Comparison of ENCODE assay signal across 17 cellular contexts in the genomic region with DNA sequence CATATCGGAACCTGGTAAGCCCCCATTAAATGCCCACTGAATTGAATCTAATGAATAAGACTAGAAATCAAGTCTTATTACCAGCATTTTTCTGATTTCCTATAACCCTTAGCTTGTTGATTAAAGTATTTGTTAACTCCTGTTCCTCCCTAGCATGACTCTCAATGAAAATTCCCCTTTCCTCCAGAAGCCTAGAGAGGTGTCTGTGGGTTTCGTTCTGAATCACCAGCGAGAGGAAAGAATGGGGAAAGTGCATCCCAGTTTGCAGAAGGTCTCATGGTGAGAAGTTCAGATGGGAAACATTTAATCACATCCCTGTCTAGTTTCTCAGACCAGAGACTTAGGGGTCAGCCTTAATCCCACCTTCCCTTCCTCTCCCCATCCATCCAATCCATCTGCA. TPM values are rescaled to one million over a fixed set of nuclear protein-coding genes. Genes with fewer than 3 reads are reported as not detected.
"Had no signal": no experiment of that assay in that cellular context is flagged by ENCODE, and none has a peak within 500 bp of the region (broad histone marks: within the 10 kb centered on the region; RNA-seq: fewer than 3 reads in every experiment).

No MANE protein-coding gene starts in this region.

- H3K27me3 ChIP-seq: adrenal gland, neutrophil, vagina had no signal

- H2AFZ ChIP-seq: hepatocyte had no signal

- H3K4me1 ChIP-seq: adrenal gland, vagina had no signal

- H3K36me3 ChIP-seq: adrenal gland, left ventricle myocardium inferior, neutrophil, tibial nerve, vagina had no signal

- ATAC-seq: activated CD4-positive, CD25-positive, alpha-beta regulatory T cell treated with anti-CD3 and anti-CD28 coated beads, Interleukin-2, amount 50 U/mL, for 24 hours; activated CD8-positive, alpha-beta T cell treated with anti-CD3 and anti-CD28 coated beads, Interleukin-2, amount 10 ng/mL, durations not matched to agents 7 days and 5 days; SK-N-SH treated with all-trans-retinoic acid at 6 μM for 48 hours had no signal

- H3K27ac Mint-ChIP-seq: activated CD8-positive, alpha-beta T cell treated with anti-CD3 and anti-CD28 coated beads, Interleukin-2, amount 10 ng/mL, durations not matched to agents 7 days and 5 days had no signal

- H3K9me3 ChIP-seq: adrenal gland, left ventricle myocardium inferior, neutrophil, tibial nerve, vagina had no signal

- H3K4me3 ChIP-seq: adrenal gland, coronary artery, hepatocyte, left ventricle myocardium inferior, tibial nerve, vagina had no signal

- H3K27ac ChIP-seq: adrenal gland, coronary artery, hepatocyte, left ventricle myocardium inferior, neutrophil, tibial nerve, vagina had no signal

- H3K4me2 ChIP-seq: hepatocyte had no signal

- DNase-seq: activated CD8-positive, alpha-beta memory T cell treated with anti-CD3 and anti-CD28 coated beads, Interleukin-2, amount 50 U/mL, for 48 hours; activated CD8-positive, alpha-beta T cell treated with anti-CD3 and anti-CD28 coated beads, Interleukin-2, amount 10 ng/mL, durations not matched to agents 7 days and 5 days; activated effector memory CD4-positive, alpha-beta T cell treated with anti-CD3 and anti-CD28 coated beads, Interleukin-2, amount 50 U/mL, for 16 hours; adrenal gland; caudate nucleus; effector memory CD4-positive, alpha-beta T cell; kidney; left ventricle myocardium inferior; retina; stimulated activated CD4-positive, alpha-beta T cell treated with anti-CD3 and anti-CD28 coated beads, Interleukin-4, amount 100 ng/mL, for 24 hours had no signal

- H3K4me3 Mint-ChIP-seq: activated CD8-positive, alpha-beta T cell treated with anti-CD3 and anti-CD28 coated beads, Interleukin-2, amount 10 ng/mL, durations not matched to agents 7 days and 5 days had no signal

RNA-seq across cellular contexts. Expression of gene POU2F2, which starts 26.9 kb away (rescaled TPM):
- total RNA-seq: hepatocyte had no signal
